ENCODE assay signal across 9 cellular contexts in the genomic region with DNA sequence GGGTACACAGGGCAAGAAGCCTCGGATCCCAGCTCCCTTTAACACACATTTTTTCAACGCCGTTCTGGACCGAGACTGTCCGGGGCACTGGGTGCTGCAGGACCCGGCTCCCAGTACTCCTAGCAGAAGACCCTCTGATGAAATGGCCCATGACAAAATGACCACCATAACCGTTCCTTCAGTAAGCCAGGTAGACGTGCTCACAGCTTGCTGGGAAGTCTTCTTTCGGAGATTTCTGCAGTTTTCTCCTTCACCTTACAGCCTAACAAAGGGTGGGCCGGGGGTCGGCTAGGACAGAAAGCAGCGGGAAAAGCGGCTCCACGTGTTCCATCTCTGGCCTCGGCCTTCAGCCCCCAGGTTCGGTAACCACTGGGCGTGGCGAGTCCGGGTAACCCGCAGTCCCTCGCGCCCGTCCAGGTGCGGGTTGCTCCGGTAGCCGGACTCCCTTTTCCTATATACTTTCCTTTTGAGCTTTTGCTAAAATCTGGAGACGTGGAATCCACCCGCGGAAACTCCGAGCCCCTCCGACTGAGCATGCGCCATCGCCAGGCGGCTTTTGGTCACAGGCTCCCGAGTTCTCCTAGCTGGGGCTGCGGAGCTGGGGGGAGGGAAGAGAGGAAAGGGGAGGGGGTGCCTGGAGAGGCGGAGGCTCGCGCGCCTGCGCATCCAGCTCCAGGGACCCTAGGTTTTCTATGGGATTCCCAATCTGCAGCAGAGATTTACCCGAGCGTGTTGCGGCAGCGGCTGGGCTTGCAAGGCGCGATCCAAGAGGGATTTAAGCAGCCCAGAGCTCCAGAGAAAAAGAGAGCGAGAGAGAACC. TPM values are rescaled to one million over a fixed set of nuclear protein-coding genes. Genes with fewer than 3 reads are reported as not detected.
DNase-seq lines count a peak whose midpoint lies in the region; ATAC-seq and TF ChIP-seq lines count a peak whose summit lies in the region.
"Had no signal": no experiment of that assay in that cellular context is flagged by ENCODE, and none has a peak within 500 bp of the region (broad histone marks: within the 10 kb centered on the region; RNA-seq: fewer than 3 reads in every experiment).

VSNL1 (plus strand) TSS at position 704 of the 820 bp plus-strand sequence. CDS start 51,379 bp downstream, outside the sequence.

- no peaks in the 10 kb centered on the region for H3K79me1 ChIP-seq in neuronal stem cell (ENCODE audit: low read depth, low read length)

- H2BK15ac ChIP-seq in neuronal stem cell (ENCODE audit: low read length), result no peak within 1 kb of the TSS

- peak within 1 kb of the TSS; percentile 79 to 87 (median 84) for H3K27ac ChIP-seq in gastroesophageal sphincter
- peak within 1 kb of the TSS; percentile 44 for H3K27ac ChIP-seq in neuronal stem cell (replicated peaks; ENCODE audit: low read length)

- H3K4ac ChIP-seq in neuronal stem cell (ENCODE audit: low read length), result no peak within 1 kb of the TSS

- peak within 1 kb of the TSS; percentile 83 for H3K4me2 ChIP-seq in neuronal stem cell (ENCODE audit: insufficient read depth, low read length, poor library complexity, severe bottlenecking)

- H3K23ac ChIP-seq in neuronal stem cell (ENCODE audit: low read depth, low read length, poor library complexity), result no peak within 1 kb of the TSS

- TF ChIP-seq EP300 in gastroesophageal sphincter (IDR thresholded peaks at IDR 0.05), result no peak

- no peak within 1 kb of the TSS for H4K91ac ChIP-seq in neuronal stem cell (ENCODE audit: low read depth, low read length, poor library complexity)

- ATAC-seq in gastroesophageal sphincter (peak; percentile 73), GM21576 (IDR thresholded peaks at IDR 0.05; ENCODE audit: unreplicated experiment) (no peak), HG02884 (IDR thresholded peaks at IDR 0.05; ENCODE audit: unreplicated experiment) (no peak), GM18909 (IDR thresholded peaks at IDR 0.05; ENCODE audit: poor library complexity, unreplicated experiment) (no peak)

- peak within 1 kb of the TSS; percentile 94 for H3K18ac ChIP-seq in neuronal stem cell (ENCODE audit: low read length)

- H3K14ac ChIP-seq in neuronal stem cell (ENCODE audit: low read length), result no peak within 1 kb of the TSS

- TF ChIP-seq CTCF in gastroesophageal sphincter (IDR thresholded peaks at IDR 0.05), result peak in 1 of 4 experiments; percentile 3

- no peak within 1 kb of the TSS for H2AK5ac ChIP-seq in neuronal stem cell (ENCODE audit: low read depth, low read length)

- WGBS in gastroesophageal sphincter (ENCODE audit: low coverage in 1 of 2), 2 donors, result 0 to 2% methylated on average over 11 to 22 of the region's 48 CpGs
- no CpG with 5 or more reads among the region's 48 CpGs for WGBS in neuronal stem cell (ENCODE audit: extremely low coverage in 2 of 2, insufficient read length in 2 of 2, insufficient replicate concordance in 1 of 2), 2 donors

- H3K9me3 ChIP-seq in gastroesophageal sphincter (no peaks in the 10 kb centered on the region), neuronal stem cell (replicated peaks in 1 of 2; ENCODE audit: control insufficient read depth in 2 of 2, insufficient read depth in 1 of 2, low read depth in 1 of 2, low read length in 2 of 2) (no peaks in the 10 kb centered on the region)

- no peak within 1 kb of the TSS for H2BK12ac ChIP-seq in neuronal stem cell (ENCODE audit: low read length)

- H3K4me3 ChIP-seq in gastroesophageal sphincter (peak within 1 kb of the TSS; percentile 61 to 73), neuronal stem cell (ENCODE audit: low read length in 2 of 2) (peak within 1 kb of the TSS; percentile 52 to 82)

- H2AFZ ChIP-seq in neuronal stem cell (ENCODE audit: low read length), result peak within 1 kb of the TSS; percentile 88

- no peak within 1 kb of the TSS for H2BK5ac ChIP-seq in neuronal stem cell (ENCODE audit: low read length)

- H2BK120ac ChIP-seq in neuronal stem cell (ENCODE audit: low read depth, low read length), result no peak within 1 kb of the TSS

- H3K9ac ChIP-seq in neuronal stem cell (ENCODE audit: low read depth, low read length, poor library complexity), result peak within 1 kb of the TSS; percentile 45

- TF ChIP-seq POLR2A in gastroesophageal sphincter (IDR thresholded peaks at IDR 0.05), result no peak

- DNase-seq in 8988T, result peak; percentile 31
- DNase-seq in HuH-7 (ENCODE audit: low spot score), result peak; percentile 81
- DNase-seq in SW480 (ENCODE audit: low spot score), result peak; percentile 99
- peak; percentile 93 for DNase-seq in neuronal stem cell (ENCODE audit: low spot score)
- DNase-seq: DND-41 had no signal

- H3K36me3 ChIP-seq in gastroesophageal sphincter (no peaks in the 10 kb centered on the region), neuronal stem cell (replicated peaks in 1 of 2; ENCODE audit: control insufficient read depth in 2 of 2, insufficient read depth in 2 of 2, low read length in 2 of 2) (no peaks in the 10 kb centered on the region)

- H4K8ac ChIP-seq in neuronal stem cell (ENCODE audit: low read depth, low read length), result no peak within 1 kb of the TSS

- H3K4me1 ChIP-seq in gastroesophageal sphincter (peaks cover 0 to 41% (median 0%) of the 10 kb centered on the region in 3 donors), neuronal stem cell (ENCODE audit: control insufficient read depth in 2 of 2, insufficient read depth in 1 of 2, low read depth in 1 of 2, low read length in 2 of 2) (peaks cover 9 to 10% of the 10 kb centered on the region in 2 donors)

- H3K27me3 ChIP-seq in gastroesophageal sphincter (peaks cover 15% of the 10 kb centered on the region), neuronal stem cell (ENCODE audit: control insufficient read depth in 3 of 3, insufficient read depth in 3 of 3, low read depth in 1 of 3, low read length in 3 of 3) (peaks cover 0 to 70% (median 6%) of the 10 kb centered on the region in 3 experiments)

RNA-seq across cellular contexts. Expression of gene VSNL1, which starts in this region (rescaled TPM):
- total RNA-seq in gastroesophageal sphincter, result 1 to 10 TPM in 1 of 4 donors, under 1 TPM in 3; 0.40 to 5.2 (median 0.76) TPM
- 1.9 TPM for polyA plus RNA-seq in neuronal stem cell (2013, experiment 1 of 2)
- 2.3 TPM for polyA plus RNA-seq in neuronal stem cell (2013, experiment 2 of 2)

Comparison
In these comparisons a context has a peak if more than half of its experiments do, and no peak if none do; other contexts are left out.
1. DNase-seq: peak in every context shown above with its lines; median percentile 99 in SW480; 93 in neuronal stem cell; 81 in HuH-7; 31 in 8988T.